In the genomic region with DNA sequence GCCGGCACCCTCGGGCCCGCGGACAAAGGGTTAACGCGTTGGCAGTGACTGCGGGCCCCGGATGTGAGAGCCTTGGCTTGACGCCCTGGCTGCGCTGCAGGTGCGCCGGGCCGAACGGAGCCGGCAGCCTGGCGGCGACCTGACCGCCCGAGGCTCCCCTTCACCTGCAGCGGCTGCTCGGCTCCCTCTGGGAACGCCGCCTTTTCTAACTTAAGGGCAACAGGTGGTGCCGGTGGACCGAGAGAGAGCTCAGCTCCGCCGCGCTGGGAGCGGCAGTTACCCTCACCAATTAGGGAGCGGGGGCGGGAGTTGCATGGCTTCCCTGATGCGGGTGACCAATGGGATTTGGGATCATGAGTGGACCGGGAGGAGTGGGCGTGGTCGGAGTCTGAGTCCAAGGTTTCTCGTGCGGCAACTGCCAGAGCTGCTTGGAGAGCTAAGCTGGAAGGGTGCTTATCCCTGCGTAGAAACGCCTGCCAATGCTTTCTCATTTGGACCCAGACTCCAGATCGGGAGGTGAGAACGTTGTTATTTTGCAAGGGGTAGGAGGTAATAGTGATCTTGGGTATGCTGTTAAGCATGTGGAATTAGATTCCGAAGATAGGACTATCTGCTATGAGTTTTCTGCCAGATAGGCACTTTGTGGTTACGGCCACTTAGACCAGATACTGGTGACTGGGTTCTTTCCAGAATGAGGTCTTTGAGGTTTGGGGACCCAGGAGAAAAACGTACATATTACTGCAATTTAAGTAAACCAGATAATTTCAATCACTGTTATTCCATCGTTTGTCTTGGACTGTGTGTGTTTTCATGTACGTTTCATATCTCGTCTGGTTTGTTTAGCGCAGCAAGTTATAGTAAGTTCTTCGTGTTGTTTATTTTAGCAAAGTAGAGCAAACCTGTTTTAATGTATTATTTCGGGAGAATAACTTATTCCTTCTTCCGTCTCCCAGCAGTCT, we compare ENCODE assay signal across 8 cellular contexts. TPM values are rescaled to one million over a fixed set of nuclear protein-coding genes. Genes with fewer than 3 reads are reported as not detected.
A peak's percentile ranks its signal among the peaks of the same experiment; 100 is the strongest.
DNase-seq lines count a peak whose midpoint lies in the region; ATAC-seq and TF ChIP-seq lines count a peak whose summit lies in the region.

TSS of gene ARL4A (plus strand) at position 421 of the 959 bp plus-strand sequence. CDS start 622 bp downstream, outside the sequence.

- peak within 1 kb of the TSS; percentile 79 to 85 for H3K27ac ChIP-seq in uterus

- no peaks in the 10 kb centered on the region for H3K4me1 ChIP-seq in uterus

- intact Hi-C loops in uterus (cut with DNase I; ENCODE audit: low total_unique reads): no loop called here

- TF ChIP-seq POLR2A in uterus (IDR thresholded peaks at IDR 0.05): peak; percentile 69 to 89

- peak within 1 kb of the TSS; percentile 59 to 82 for H3K4me3 ChIP-seq in uterus

- H3K36me3 ChIP-seq in uterus: no peaks in the 10 kb centered on the region

- peak; percentile 87 for ATAC-seq in GM18502 (IDR thresholded peaks at IDR 0.05; ENCODE audit: poor library complexity, unreplicated experiment)
- ATAC-seq in HG02943 (IDR thresholded peaks at IDR 0.05; ENCODE audit: low read depth, unreplicated experiment): peak; percentile 84

- no peaks in the 10 kb centered on the region for H3K9me3 ChIP-seq in uterus

- DNase-seq in NCI-H187 treated with DMSO at 0.1 percent for 48 hours (lab: John Stamatoyannopoulos, UW) (peak; percentile 94), T1000 (lab: John Stamatoyannopoulos, UW) (peak; percentile 96), astrocyte of the hippocampus (ENCODE audit: low read depth, low spot score) (peak; percentile 99), hepatic stellate cell (ENCODE audit: low spot score) (peak; percentile 99), putamen (ENCODE audit: low spot score) (peak; percentile 98), uterus (peak; percentile 96 to 99)

- peak; percentile 21 to 58 (median 50) for TF ChIP-seq CTCF in uterus (IDR thresholded peaks at IDR 0.05)

- no peaks in the 10 kb centered on the region for H3K27me3 ChIP-seq in uterus

RNA-seq across cellular contexts. Expression of gene ARL4A, which starts in this region (rescaled TPM):
- 10 to 100 TPM; 38.5 to 89.7 (median 72.7) TPM for total RNA-seq in uterus

Comparison
In these comparisons a context has a peak if more than half of its experiments do, and no peak if none do; other contexts are left out.
1. Peak in every context shown above with its lines: DNase-seq, ATAC-seq, H3K4me3 ChIP-seq and H3K27ac ChIP-seq.